In genomic region chr2:85433511-85434089, GRCh38 we compare ENCODE assay signal across 8 cellular contexts. TPM values are rescaled to one million over a fixed set of nuclear protein-coding genes. Genes with fewer than 3 reads are reported as not detected.
DNase-seq lines count a peak whose midpoint lies in the region; ATAC-seq and TF ChIP-seq lines count a peak whose summit lies in the region.

No MANE protein-coding gene starts in this region.

- H3K4me3 ChIP-seq in Panc1 (ENCODE audit: low read depth in 2 of 2, low read length in 2 of 2) (no peak overlapping the region), fibroblast of pulmonary artery (replicated peaks; ENCODE audit: low read depth, low read length) (no peak overlapping the region)

- CTCF ChIA-PET in Panc1 (lab: Charles Lee): no interaction called here

- no peaks in the 10 kb centered on the region for H3K36me3 ChIP-seq in Panc1 (ENCODE audit: control insufficient read depth, insufficient read depth, low read length)

- TF ChIP-seq CTCF in Panc1 (IDR thresholded peaks at IDR 0.05) (no peak), fibroblast of pulmonary artery (IDR thresholded peaks at IDR 0.05; ENCODE audit: low read length, missing control alignments) (no peak)

- intact Hi-C loops in Panc1 (cut with micrococcal nuclease; ENCODE audit: unreplicated experiment): no loop called here

- peaks cover 75% of the 10 kb centered on the region for H3K4me1 ChIP-seq in Panc1 (ENCODE audit: control insufficient read depth, insufficient read depth, low read length)

- no peaks in the 10 kb centered on the region for H3K9me3 ChIP-seq in Panc1 (ENCODE audit: control insufficient read depth, insufficient read depth, low read depth, low read length)

- peaks cover 29% of the 10 kb centered on the region for H3K4me1 Mint-ChIP-seq in stimulated activated memory B cell treated with anti-CD40 and anti-IgM and Interleukin-4, amounts not matched to agents 10 μg/mL and 1 μg/mL and 100 μg/mL, for 72 hours

- H3K27ac ChIP-seq in Panc1 (ENCODE audit: low read length): peak overlapping the region; percentile 89

- no peaks in the 10 kb centered on the region for H3K36me3 Mint-ChIP-seq in stimulated activated memory B cell treated with anti-CD40 and anti-IgM and Interleukin-4, amounts not matched to agents 10 μg/mL and 1 μg/mL and 100 μg/mL, for 72 hours

- no peaks in the 10 kb centered on the region for H3K9me3 Mint-ChIP-seq in stimulated activated memory B cell treated with anti-CD40 and anti-IgM and Interleukin-4, amounts not matched to agents 10 μg/mL and 1 μg/mL and 100 μg/mL, for 72 hours

- DNase-seq in DMS79 (lab: John Stamatoyannopoulos, UW) (peak; percentile 61), Panc1 (ENCODE audit: low read depth, low spot score) (no peak), fibroblast of pulmonary artery (ENCODE audit: low read depth) (peak; percentile 91), occipital lobe (lab: John Stamatoyannopoulos, UW) (peak; percentile 89), NCI-H187 treated with DMSO at 0.1 percent for 48 hours (lab: John Stamatoyannopoulos, UW) (no peak)
- DNase-seq in stimulated activated CD4-positive, alpha-beta T cell treated with anti-CD3 and anti-CD28 coated beads, Interleukin-4, amount 100 ng/mL, for 1 hour: no peak

- in situ Hi-C loops in Panc1 (cut with HindIII; ENCODE audit: low pct_unique_long_range_greater_than_20kb, low sequenced_read_pairs): no loop called here

- POLR2A ChIA-PET in Panc1 (lab: Charles Lee): interaction anchor here (0.7 to 0.9 kb wide), 2 partner anchors 105 to 111 kb away, joined by 4 to 5 read pairs; no protein-coding TSS in a partner anchor

- H3K27ac Mint-ChIP-seq in stimulated activated memory B cell treated with anti-CD40 and anti-IgM and Interleukin-4, amounts not matched to agents 10 μg/mL and 1 μg/mL and 100 μg/mL, for 72 hours: no peak overlapping the region

- H3K4me3 Mint-ChIP-seq in stimulated activated memory B cell treated with anti-CD40 and anti-IgM and Interleukin-4, amounts not matched to agents 10 μg/mL and 1 μg/mL and 100 μg/mL, for 72 hours: no peak overlapping the region

- no peaks in the 10 kb centered on the region for H3K27me3 Mint-ChIP-seq in stimulated activated memory B cell treated with anti-CD40 and anti-IgM and Interleukin-4, amounts not matched to agents 10 μg/mL and 1 μg/mL and 100 μg/mL, for 72 hours

- peak; percentile 44 for ATAC-seq in Panc1
- no peak for ATAC-seq in stimulated activated memory B cell treated with anti-CD40 and anti-IgM and Interleukin-4, amounts not matched to agents 10 μg/mL and 1 μg/mL and 100 μg/mL, for 72 hours
- no peak for ATAC-seq in HG03342 (IDR thresholded peaks at IDR 0.05; ENCODE audit: unreplicated experiment)

- H3K27me3 ChIP-seq in Panc1 (ENCODE audit: control insufficient read depth, insufficient read depth, low read length): no peaks in the 10 kb centered on the region

- BruUV-seq in Panc1 (replicated peaks; lab: Mats Ljungman, UMichigan): no TSS peak

RNA-seq across cellular contexts. Expression of gene SH2D6, which starts 15.1 kb away (rescaled TPM):
- total RNA-seq in Panc1 (2021; ENCODE audit: unreplicated experiment) (3.3 TPM), occipital lobe (0.47 TPM)
- 3.3 TPM for polyA plus RNA-seq in Panc1 (2012; ENCODE audit: insufficient read length)

RNA-seq across cellular contexts. Expression of gene CAPG, which starts 23.4 kb away (rescaled TPM):
- total RNA-seq in Panc1 (2021; ENCODE audit: unreplicated experiment) (202 TPM), occipital lobe (11.1 TPM)
- 510 TPM for polyA plus RNA-seq in Panc1 (2012; ENCODE audit: insufficient read length)

Comparison
In these comparisons a context has a peak if more than half of its experiments do, and no peak if none do; other contexts are left out.
1. DNase-seq: peak in DMS79 (single experiment), fibroblast of pulmonary artery (single experiment) and occipital lobe (single experiment); none in Panc1 (single experiment), stimulated activated CD4-positive, alpha-beta T cell treated with anti-CD3 and anti-CD28 coated beads, Interleukin-4, amount 100 ng/mL, for 1 hour (single experiment) and NCI-H187 treated with DMSO at 0.1 percent for 48 hours (single experiment).
2. RNA of gene CAPG, which starts 23.4 kb away (total RNA-seq): 202 TPM in Panc1 (single experiment); 11.1 TPM in occipital lobe (single experiment); every median in the first group is over 10 times any median in the second.